In genomic region chr5:135238622-135239460, GRCh38 we compare ENCODE assay signal across 21 cellular contexts.
DNase-seq lines count a peak whose midpoint lies in the region; ATAC-seq and TF ChIP-seq lines count a peak whose summit lies in the region.
"Had no signal": no experiment of that assay in that cellular context is flagged by ENCODE, and none has a peak within 500 bp of the region (broad histone marks: within the 10 kb centered on the region; RNA-seq: fewer than 3 reads in every experiment).

No MANE protein-coding gene starts in this region.

- no peak overlapping the region for H3K9ac ChIP-seq in H9 (ENCODE audit: extremely low read depth, insufficient read length, low read length)
- H3K9ac ChIP-seq: KMS-11 had no signal

- peaks cover 10% of the 10 kb centered on the region for H3K27me3 Mint-ChIP-seq in H9 (ENCODE audit: low read depth)
- H3K27me3 Mint-ChIP-seq: activated naive CD8-positive, alpha-beta T cell had no signal

- no peak overlapping the region for H3K4me3 ChIP-seq in adrenal gland
- H3K4me3 ChIP-seq: gastroesophageal sphincter, GM12878, ovary, skin epidermis had no signal

- no peak overlapping the region for H2BK120ac ChIP-seq in H9 (ENCODE audit: low read depth, low read length, poor library complexity, severe bottlenecking)

- H3K9me3 ChIP-seq in H9 (ENCODE audit: control insufficient read depth, low read depth, low read length) (no peaks in the 10 kb centered on the region), adrenal gland (replicated peaks in 1 of 3) (no peaks in the 10 kb centered on the region)
- H3K9me3 ChIP-seq: gastroesophageal sphincter, ovary had no signal

- WGBS in H9 (ENCODE audit: extremely low coverage, insufficient read length, low lambda C conversion rate) = no CpG with 5 or more reads among the region's 11 CpGs
- 72 to 81% (median 79%) methylated on average over 7 to 11 of the region's 11 CpGs for WGBS in adrenal gland, 4 donors

- H3K18ac ChIP-seq in H9 (ENCODE audit: insufficient read length, low read depth, low read length) = no peak overlapping the region

- no peak overlapping the region for H3K4me2 ChIP-seq in H9 (ENCODE audit: insufficient read depth, insufficient read length, low read length)
- H3K4me2 ChIP-seq: KMS-11 had no signal

- no peaks in the 10 kb centered on the region for H3K9me3 Mint-ChIP-seq in H9
- H3K9me3 Mint-ChIP-seq: dendritic cell treated with granulocyte-macrophage colony-stimulating factor and Interleukin-4, amounts not matched to agents 40 ng/mL and 50 ng/mL, for 4 days had no signal

- TF ChIP-seq POLR2A in adrenal gland (IDR thresholded peaks at IDR 0.05) = no peak

- H2BK5ac ChIP-seq in H9 (ENCODE audit: insufficient read length, low read length) = no peak overlapping the region

- H3K14ac ChIP-seq in H9 (ENCODE audit: insufficient read depth, low read length) = no peak overlapping the region

- no peaks in the 10 kb centered on the region for H3K36me3 Mint-ChIP-seq in H9 (ENCODE audit: insufficient read depth in 1 of 3, low read depth in 3 of 3)
- H3K36me3 Mint-ChIP-seq: activated naive CD8-positive, alpha-beta T cell had no signal

- no peak overlapping the region for H2AK5ac ChIP-seq in H9 (ENCODE audit: insufficient read length, low read length)

- H4K20me1 ChIP-seq in H9 (ENCODE audit: control insufficient read depth, insufficient read depth, insufficient read length) = no peaks in the 10 kb centered on the region

- no peaks in the 10 kb centered on the region for H3K23me2 ChIP-seq in H9 (ENCODE audit: insufficient read length, low read depth, low read length, poor library complexity, severe bottlenecking)

- no peak overlapping the region for H4K8ac ChIP-seq in H9 (replicated peaks; ENCODE audit: insufficient read length, low read depth, low read length)

- H3K79me2 ChIP-seq in H9 (ENCODE audit: insufficient read depth, low read length) = no peaks in the 10 kb centered on the region

- H3K4me3 Mint-ChIP-seq in H9 = no peak overlapping the region
- H3K4me3 Mint-ChIP-seq: activated naive CD8-positive, alpha-beta T cell; B cell; dendritic cell treated with granulocyte-macrophage colony-stimulating factor and Interleukin-4, amounts not matched to agents 40 ng/mL and 50 ng/mL, for 4 days had no signal

- H3K4me1 Mint-ChIP-seq in H9 = peaks cover 17% of the 10 kb centered on the region in 2 experiments
- H3K4me1 Mint-ChIP-seq: B cell had no signal

- H2BK15ac ChIP-seq in H9 (ENCODE audit: low read depth, low read length) = no peak overlapping the region

- peak; percentile 23 for DNase-seq in H9
- peak in 6 of 7 donors; percentile 4 to 47 (median 11) for DNase-seq in adrenal gland
- peak; percentile 24 for DNase-seq in left lobe of liver (ENCODE audit: low spot score)
- DNase-seq in stimulated activated CD8-positive, alpha-beta memory T cell treated with anti-CD3 and anti-CD28 coated beads, Interleukin-4, amount 100 ng/mL, for 48 hours = peak; percentile 7
- no peak for DNase-seq in GM19238 (ENCODE audit: insufficient read length, low spot score)
- DNase-seq in NCI-H1930 (lab: John Stamatoyannopoulos, UW) = no peak
- DNase-seq: activated CD4-positive, alpha-beta T cell treated with anti-CD3 and anti-CD28 coated beads for 4 hours; brain microvascular endothelial cell; NCI-H2081 treated with DMSO at 0.1 percent for 48 hours; NCI-H526; stimulated activated CD4-positive, alpha-beta T cell treated with anti-CD3 and anti-CD28 coated beads, Interleukin-4, amount 100 ng/mL, for 1 hour; T1000 had no signal

- H2BK20ac ChIP-seq in H9 (ENCODE audit: low read depth, low read length, poor library complexity, severe bottlenecking) = no peak overlapping the region

- no peak overlapping the region; a peak in 1 of 7 replicates for H3K27ac Mint-ChIP-seq in H9
- H3K27ac Mint-ChIP-seq: activated naive CD8-positive, alpha-beta T cell; B cell; dendritic cell treated with granulocyte-macrophage colony-stimulating factor and Interleukin-4, amounts not matched to agents 40 ng/mL and 50 ng/mL, for 4 days had no signal

- H3T11ph ChIP-seq in H9 (ENCODE audit: low read length) = no peak overlapping the region

- H3K4me1 ChIP-seq in H9 (ENCODE audit: insufficient read depth, low read length) (no peaks in the 10 kb centered on the region), adrenal gland (replicated peaks in 1 of 2) (peaks cover 12 to 38% of the 10 kb centered on the region in 2 donors)

- no peaks in the 10 kb centered on the region for H3K36me3 ChIP-seq in adrenal gland (replicated peaks in 1 of 2)
- H3K36me3 ChIP-seq: brain microvascular endothelial cell, gastroesophageal sphincter, ovary had no signal

- H4K5ac ChIP-seq in H9 (ENCODE audit: insufficient read length, low read depth, low read length) = no peak overlapping the region

- H3K27ac ChIP-seq in H9 (ENCODE audit: insufficient read length, low read depth, low read length) (no peak overlapping the region), adrenal gland (no peak overlapping the region)
- H3K27ac ChIP-seq: brain microvascular endothelial cell, KMS-11, ovary, skin epidermis had no signal

- H3K23ac ChIP-seq in H9 (ENCODE audit: insufficient read length, low read depth, low read length) = no peak overlapping the region

- no peaks in the 10 kb centered on the region for H3K79me1 ChIP-seq in H9 (ENCODE audit: insufficient read depth, low read depth, low read length, poor library complexity, severe bottlenecking)

- H3K4ac ChIP-seq in H9 (ENCODE audit: low read depth, low read length) = no peak overlapping the region

- intact Hi-C loops in adrenal gland (cut with DNase I) = no loop called here

- H2AFZ ChIP-seq in H9 (ENCODE audit: low read length) = no peak overlapping the region

- H2BK12ac ChIP-seq in H9 (ENCODE audit: insufficient read length, low read depth, low read length) = no peak overlapping the region

- H3K27me3 ChIP-seq in H9 (ENCODE audit: insufficient read depth, low read length) (no peaks in the 10 kb centered on the region), adrenal gland (no peaks in the 10 kb centered on the region)
- H3K27me3 ChIP-seq: brain microvascular endothelial cell, gastroesophageal sphincter, ovary had no signal

- TF ChIP-seq CTCF in H9 (conservative IDR thresholded peaks at IDR 0.05) (no peak), adrenal gland (IDR thresholded peaks at IDR 0.05) (no peak)

- H4K91ac ChIP-seq in H9 (ENCODE audit: insufficient read length, low read depth, low read length) = no peak overlapping the region

- ATAC-seq in left lobe of liver (no peak), GM21825 (IDR thresholded peaks at IDR 0.05; ENCODE audit: unreplicated experiment) (no peak)
- ATAC-seq: gastroesophageal sphincter, GM12878 had no signal

- H3K56ac ChIP-seq in H9 (ENCODE audit: insufficient read length, low read depth, low read length) = no peak overlapping the region

Comparison
In these comparisons a context has a peak if more than half of its experiments do, and no peak if none do; other contexts are left out.
1. DNase-seq: peak in H9 (single experiment), adrenal gland (6 of 7), left lobe of liver (single experiment) and stimulated activated CD8-positive, alpha-beta memory T cell treated with anti-CD3 and anti-CD28 coated beads, Interleukin-4, amount 100 ng/mL, for 48 hours (single experiment); none in GM19238 (single experiment) and NCI-H1930 (0 of 2).